ENCODE assay signal across 1 cellular context in genomic region chr18:9334351-9335254, GRCh38.
A peak's percentile ranks its signal among the peaks of the same experiment; 100 is the strongest.
TF ChIP-seq lines count a peak whose summit lies in the region.

TSS of gene TWSG1 (plus strand) at chr18:9334773. CDS start at chr18:9337230, 2,457 bp downstream.

TF ChIP-seq in HepG2, 621 proteins besides CTCF, POLR2A, EP300 and RAD21 (continued from another document and continues in another):
- TF ChIP-seq UBTF (CRISPR knock-in tag; IDR thresholded peaks at IDR 0.05) (peak; percentile 94; the same call in 1 of the 2 replicates), NFRKB (IDR thresholded peaks at IDR 0.05) (no peak), ZMYM4 (CRISPR knock-in tag; IDR thresholded peaks at IDR 0.05) (no peak), ZFP36L1 (CRISPR knock-in tag; IDR thresholded peaks at IDR 0.05) (0 out of 2 replicates have a peak, but pooled peaks have one; percentile 1), RNF2 (conservative IDR thresholded peaks at IDR 0.05; ENCODE audit: low read depth) (0 out of 2 replicates have a peak, but pooled peaks have one; percentile 56), ZFX (CRISPR knock-in tag; IDR thresholded peaks at IDR 0.05; ENCODE audit: low read depth) (peak; percentile 70), ATRX (CRISPR knock-in tag; IDR thresholded peaks at IDR 0.05; ENCODE audit: borderline replicate concordance) (no peak), ZNF253 (CRISPR knock-in tag; IDR thresholded peaks at IDR 0.05; ENCODE audit: borderline replicate concordance) (no peak), KDM4B (CRISPR knock-in tag; IDR thresholded peaks at IDR 0.05) (no peak), ZNF441 (CRISPR knock-in tag; IDR thresholded peaks at IDR 0.05; ENCODE audit: borderline replicate concordance) (0 out of 2 replicates have a peak, but pooled peaks have one; percentile 37), REPIN1 (CRISPR knock-in tag; IDR thresholded peaks at IDR 0.05; ENCODE audit: borderline replicate concordance, low read depth) (0 out of 2 replicates have a peak, but pooled peaks have one; percentile 9), SP4 (CRISPR knock-in tag; IDR thresholded peaks at IDR 0.05) (peak; percentile 66), ZNF512 (CRISPR knock-in tag; IDR thresholded peaks at IDR 0.05) (no peak), THAP11 (CRISPR knock-in tag; IDR thresholded peaks at IDR 0.05) (no peak), KLF12 (CRISPR knock-in tag; IDR thresholded peaks at IDR 0.05; ENCODE audit: borderline replicate concordance) (peak; percentile 68; the same call in 1 of the 2 replicates), DZIP1 (CRISPR knock-in tag; IDR thresholded peaks at IDR 0.05) (0 out of 2 replicates have a peak, but pooled peaks have one; percentile 41), ZSCAN25 (CRISPR knock-in tag; IDR thresholded peaks at IDR 0.05) (peak; percentile 32), PBX3 (CRISPR knock-in tag; IDR thresholded peaks at IDR 0.05; ENCODE audit: borderline replicate concordance) (no peak), ARID4A (CRISPR knock-in tag; IDR thresholded peaks at IDR 0.05; ENCODE audit: borderline replicate concordance) (peak; percentile 36; the same call in 1 of the 2 replicates), SMAD3 (CRISPR knock-in tag; IDR thresholded peaks at IDR 0.05) (no peak), ZNF543 (CRISPR knock-in tag; IDR thresholded peaks at IDR 0.05) (no peak), NR2F6 (IDR thresholded peaks at IDR 0.05) (no peak), NR2F6 (CRISPR knock-in tag; IDR thresholded peaks at IDR 0.05) (no peak), POLR2AphosphoS5 (IDR thresholded peaks at IDR 0.05; ENCODE audit: low read depth, low read length) (no peak), CCDC6 (CRISPR knock-in tag; IDR thresholded peaks at IDR 0.05) (peak; percentile 45; the same call in 1 of the 2 replicates), NFE2L1 (CRISPR knock-in tag; IDR thresholded peaks at IDR 0.05; ENCODE audit: borderline replicate concordance) (no peak), ZNF720 (CRISPR knock-in tag; IDR thresholded peaks at IDR 0.05) (no peak), NBN (conservative IDR thresholded peaks at IDR 0.05) (no peak), ZNF747 (CRISPR knock-in tag; IDR thresholded peaks at IDR 0.05; ENCODE audit: borderline replicate concordance) (no peak), ZNF687 (CRISPR knock-in tag; IDR thresholded peaks at IDR 0.05) (peak; percentile 78), AFF4 (CRISPR knock-in tag; IDR thresholded peaks at IDR 0.05) (no peak), SYNCRIP (IDR thresholded peaks at IDR 0.05; ENCODE audit: insufficient read depth, low read depth, low read length) (no peak), ZNF260 (CRISPR knock-in tag; IDR thresholded peaks at IDR 0.05; ENCODE audit: borderline replicate concordance, low read depth) (no peak), CSRNP1 (CRISPR knock-in tag; IDR thresholded peaks at IDR 0.05) (no peak; the same call in 1 of the 2 replicates), RFX1 (IDR thresholded peaks at IDR 0.05) (no peak)
